ENCODE assay signal across 1 cellular context in the genomic region with DNA sequence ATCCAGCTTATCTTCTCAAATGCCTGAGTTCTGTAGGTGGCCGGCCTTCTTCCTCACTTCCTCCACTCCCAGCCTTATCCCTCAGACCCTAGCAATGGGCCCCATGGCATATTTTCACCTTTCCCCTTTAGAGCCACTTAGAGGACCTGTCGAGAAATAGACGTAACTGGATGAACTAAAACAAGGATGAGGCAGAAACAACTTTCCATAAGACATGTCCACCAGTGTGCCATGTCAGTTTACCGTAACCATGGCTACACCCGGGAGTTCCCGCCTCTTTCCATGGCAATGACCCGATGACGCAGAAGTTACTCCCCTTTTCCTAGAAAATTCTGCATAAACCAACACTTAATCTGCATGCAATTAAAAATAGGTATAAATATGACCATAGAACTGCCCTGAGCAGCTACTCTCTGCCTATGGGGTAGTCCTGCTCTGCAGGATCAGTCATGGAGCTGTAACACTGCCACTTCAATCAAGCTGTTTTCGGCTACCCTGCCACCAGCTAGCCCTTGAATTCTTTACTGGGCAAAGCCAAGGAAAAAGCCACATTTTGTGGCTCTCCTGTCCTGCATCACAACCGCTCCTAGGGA.
TF ChIP-seq lines count a peak whose summit lies in the region.

No MANE protein-coding gene starts in this region.

TF ChIP-seq in K562, 482 proteins besides CTCF, POLR2A, EP300 and RAD21 (continued from another document and continues in another):
- TF ChIP-seq, protein P1, sequence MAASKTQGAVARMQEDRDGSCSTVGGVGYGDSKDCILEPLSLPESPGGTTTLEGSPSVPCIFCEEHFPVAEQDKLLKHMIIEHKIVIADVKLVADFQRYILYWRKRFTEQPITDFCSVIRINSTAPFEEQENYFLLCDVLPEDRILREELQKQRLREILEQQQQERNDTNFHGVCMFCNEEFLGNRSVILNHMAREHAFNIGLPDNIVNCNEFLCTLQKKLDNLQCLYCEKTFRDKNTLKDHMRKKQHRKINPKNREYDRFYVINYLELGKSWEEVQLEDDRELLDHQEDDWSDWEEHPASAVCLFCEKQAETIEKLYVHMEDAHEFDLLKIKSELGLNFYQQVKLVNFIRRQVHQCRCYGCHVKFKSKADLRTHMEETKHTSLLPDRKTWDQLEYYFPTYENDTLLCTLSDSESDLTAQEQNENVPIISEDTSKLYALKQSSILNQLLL (CRISPR knock-in tag; IDR thresholded peaks at IDR 0.05; ENCODE audit: borderline replicate concordance) = no peak
- peak in 1 of 2 experiments; percentile 28; a peak in 2 of 4 replicates for TF ChIP-seq NRF1 (conservative IDR thresholded peaks at IDR 0.05 in 1 of 2, IDR thresholded peaks at IDR 0.05 in 1 of 2)
- no peak for TF ChIP-seq E4F1 (CRISPR knock-in tag; IDR thresholded peaks at IDR 0.05; ENCODE audit: borderline replicate concordance)
- TF ChIP-seq NR1H2 (CRISPR knock-in tag; IDR thresholded peaks at IDR 0.05) = no peak
- TF ChIP-seq ZBTB5 (IDR thresholded peaks at IDR 0.05) = no peak
- TF ChIP-seq, protein P2, sequence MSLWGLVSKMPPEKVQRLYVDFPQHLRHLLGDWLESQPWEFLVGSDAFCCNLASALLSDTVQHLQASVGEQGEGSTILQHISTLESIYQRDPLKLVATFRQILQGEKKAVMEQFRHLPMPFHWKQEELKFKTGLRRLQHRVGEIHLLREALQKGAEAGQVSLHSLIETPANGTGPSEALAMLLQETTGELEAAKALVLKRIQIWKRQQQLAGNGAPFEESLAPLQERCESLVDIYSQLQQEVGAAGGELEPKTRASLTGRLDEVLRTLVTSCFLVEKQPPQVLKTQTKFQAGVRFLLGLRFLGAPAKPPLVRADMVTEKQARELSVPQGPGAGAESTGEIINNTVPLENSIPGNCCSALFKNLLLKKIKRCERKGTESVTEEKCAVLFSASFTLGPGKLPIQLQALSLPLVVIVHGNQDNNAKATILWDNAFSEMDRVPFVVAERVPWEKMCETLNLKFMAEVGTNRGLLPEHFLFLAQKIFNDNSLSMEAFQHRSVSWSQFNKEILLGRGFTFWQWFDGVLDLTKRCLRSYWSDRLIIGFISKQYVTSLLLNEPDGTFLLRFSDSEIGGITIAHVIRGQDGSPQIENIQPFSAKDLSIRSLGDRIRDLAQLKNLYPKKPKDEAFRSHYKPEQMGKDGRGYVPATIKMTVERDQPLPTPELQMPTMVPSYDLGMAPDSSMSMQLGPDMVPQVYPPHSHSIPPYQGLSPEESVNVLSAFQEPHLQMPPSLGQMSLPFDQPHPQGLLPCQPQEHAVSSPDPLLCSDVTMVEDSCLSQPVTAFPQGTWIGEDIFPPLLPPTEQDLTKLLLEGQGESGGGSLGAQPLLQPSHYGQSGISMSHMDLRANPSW (CRISPR knock-in tag; IDR thresholded peaks at IDR 0.05) = no peak
- TF ChIP-seq, protein P3, sequence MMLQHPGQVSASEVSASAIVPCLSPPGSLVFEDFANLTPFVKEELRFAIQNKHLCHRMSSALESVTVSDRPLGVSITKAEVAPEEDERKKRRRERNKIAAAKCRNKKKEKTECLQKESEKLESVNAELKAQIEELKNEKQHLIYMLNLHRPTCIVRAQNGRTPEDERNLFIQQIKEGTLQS (IDR thresholded peaks at IDR 0.05) = no peak; the same call in 1 of the 2 replicates
- TF ChIP-seq, protein P3 (CRISPR knock-in tag; conservative IDR thresholded peaks at IDR 0.05) = no peak
- TF ChIP-seq RBBP5 (IDR thresholded peaks at IDR 0.05; ENCODE audit: borderline replicate concordance, insufficient read depth, low read length, poor library complexity, severe bottlenecking) = no peak
- no peak for TF ChIP-seq MEF2A (IDR thresholded peaks at IDR 0.05; ENCODE audit: control insufficient read depth, low read depth, low read length)
- no peak for TF ChIP-seq MCM3 (IDR thresholded peaks at IDR 0.05)
- TF ChIP-seq, protein P4, sequence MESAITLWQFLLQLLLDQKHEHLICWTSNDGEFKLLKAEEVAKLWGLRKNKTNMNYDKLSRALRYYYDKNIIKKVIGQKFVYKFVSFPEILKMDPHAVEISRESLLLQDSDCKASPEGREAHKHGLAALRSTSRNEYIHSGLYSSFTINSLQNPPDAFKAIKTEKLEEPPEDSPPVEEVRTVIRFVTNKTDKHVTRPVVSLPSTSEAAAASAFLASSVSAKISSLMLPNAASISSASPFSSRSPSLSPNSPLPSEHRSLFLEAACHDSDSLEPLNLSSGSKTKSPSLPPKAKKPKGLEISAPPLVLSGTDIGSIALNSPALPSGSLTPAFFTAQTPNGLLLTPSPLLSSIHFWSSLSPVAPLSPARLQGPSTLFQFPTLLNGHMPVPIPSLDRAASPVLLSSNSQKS (CRISPR knock-in tag; IDR thresholded peaks at IDR 0.05) = no peak
- no peak for TF ChIP-seq ZBTB33 (CRISPR knock-in tag; IDR thresholded peaks at IDR 0.05)
- no peak for TF ChIP-seq ZNF408 (CRISPR knock-in tag; IDR thresholded peaks at IDR 0.05; ENCODE audit: low read depth)
- no peak for TF ChIP-seq CEBPG (CRISPR knock-in tag; IDR thresholded peaks at IDR 0.05)
- TF ChIP-seq CEBPG (tag; conservative IDR thresholded peaks at IDR 0.05 in 1 of 2, IDR thresholded peaks at IDR 0.05 in 1 of 2) = no peak
- TF ChIP-seq ETS2 (tag; IDR thresholded peaks at IDR 0.05; ENCODE audit: borderline replicate concordance, poor library complexity, severe bottlenecking) = no peak
- no peak for TF ChIP-seq ATF1 (CRISPR knock-in tag; IDR thresholded peaks at IDR 0.05)
- no peak; the same call in 1 of the 2 replicates for TF ChIP-seq ATF1 (tag; IDR thresholded peaks at IDR 0.05)
- TF ChIP-seq CCAR2 (IDR thresholded peaks at IDR 0.05; ENCODE audit: low read depth, low read length) = no peak
- no peak for TF ChIP-seq ZNF134 (CRISPR knock-in tag; conservative IDR thresholded peaks at IDR 0.05)
- TF ChIP-seq BCLAF1 (IDR thresholded peaks at IDR 0.05; ENCODE audit: borderline replicate concordance in 1 of 2, control insufficient read depth in 1 of 2, low read depth in 2 of 2, low read length in 1 of 2) = no peak
- TF ChIP-seq, protein P5, sequence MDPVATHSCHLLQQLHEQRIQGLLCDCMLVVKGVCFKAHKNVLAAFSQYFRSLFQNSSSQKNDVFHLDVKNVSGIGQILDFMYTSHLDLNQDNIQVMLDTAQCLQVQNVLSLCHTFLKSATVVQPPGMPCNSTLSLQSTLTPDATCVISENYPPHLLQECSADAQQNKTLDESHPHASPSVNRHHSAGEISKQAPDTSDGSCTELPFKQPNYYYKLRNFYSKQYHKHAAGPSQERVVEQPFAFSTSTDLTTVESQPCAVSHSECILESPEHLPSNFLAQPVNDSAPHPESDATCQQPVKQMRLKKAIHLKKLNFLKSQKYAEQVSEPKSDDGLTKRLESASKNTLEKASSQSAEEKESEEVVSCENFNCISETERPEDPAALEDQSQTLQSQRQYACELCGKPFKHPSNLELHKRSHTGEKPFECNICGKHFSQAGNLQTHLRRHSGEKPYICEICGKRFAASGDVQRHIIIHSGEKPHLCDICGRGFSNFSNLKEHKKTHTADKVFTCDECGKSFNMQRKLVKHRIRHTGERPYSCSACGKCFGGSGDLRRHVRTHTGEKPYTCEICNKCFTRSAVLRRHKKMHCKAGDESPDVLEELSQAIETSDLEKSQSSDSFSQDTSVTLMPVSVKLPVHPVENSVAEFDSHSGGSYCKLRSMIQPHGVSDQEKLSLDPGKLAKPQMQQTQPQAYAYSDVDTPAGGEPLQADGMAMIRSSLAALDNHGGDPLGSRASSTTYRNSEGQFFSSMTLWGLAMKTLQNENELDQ (CRISPR knock-in tag; IDR thresholded peaks at IDR 0.05; ENCODE audit: borderline replicate concordance) = no peak
- no peak for TF ChIP-seq ZNF121 (CRISPR knock-in tag; conservative IDR thresholded peaks at IDR 0.05)
- TF ChIP-seq DIDO1 (tag; IDR thresholded peaks at IDR 0.05; ENCODE audit: low read depth) = no peak
- TF ChIP-seq CREB3L1 (IDR thresholded peaks at IDR 0.05; ENCODE audit: borderline replicate concordance, low read depth) = no peak
- TF ChIP-seq, protein P6, sequence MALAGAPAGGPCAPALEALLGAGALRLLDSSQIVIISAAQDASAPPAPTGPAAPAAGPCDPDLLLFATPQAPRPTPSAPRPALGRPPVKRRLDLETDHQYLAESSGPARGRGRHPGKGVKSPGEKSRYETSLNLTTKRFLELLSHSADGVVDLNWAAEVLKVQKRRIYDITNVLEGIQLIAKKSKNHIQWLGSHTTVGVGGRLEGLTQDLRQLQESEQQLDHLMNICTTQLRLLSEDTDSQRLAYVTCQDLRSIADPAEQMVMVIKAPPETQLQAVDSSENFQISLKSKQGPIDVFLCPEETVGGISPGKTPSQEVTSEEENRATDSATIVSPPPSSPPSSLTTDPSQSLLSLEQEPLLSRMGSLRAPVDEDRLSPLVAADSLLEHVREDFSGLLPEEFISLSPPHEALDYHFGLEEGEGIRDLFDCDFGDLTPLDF (CRISPR knock-in tag; IDR thresholded peaks at IDR 0.05) = no peak
- no peak for TF ChIP-seq ZNF431 (CRISPR knock-in tag; IDR thresholded peaks at IDR 0.05)
